ENCODE assay signal across 15 cellular contexts in the genomic region with DNA sequence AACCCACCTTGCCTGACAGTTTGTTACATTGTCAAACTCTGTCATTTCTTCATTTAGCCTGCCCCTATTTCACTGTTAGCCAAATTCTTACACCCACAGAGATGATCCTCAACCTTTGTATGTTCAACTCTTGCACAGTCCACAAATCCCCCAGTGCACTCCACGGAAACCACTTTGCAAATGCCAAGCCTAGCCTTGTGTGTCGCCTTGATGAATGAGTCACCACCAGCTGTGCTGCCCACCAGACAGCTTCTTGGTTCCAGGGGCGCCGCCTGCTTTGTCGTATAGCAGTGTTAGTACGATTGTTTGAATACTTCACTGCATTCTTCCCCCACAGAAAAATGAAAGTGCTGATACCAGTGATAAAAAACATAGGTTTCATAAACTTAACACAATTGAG.
A peak's percentile ranks its signal among the peaks of the same experiment; 100 is the strongest.
DNase-seq lines count a peak whose midpoint lies in the region; ATAC-seq and TF ChIP-seq lines count a peak whose summit lies in the region.
"Had no signal": no experiment of that assay in that cellular context is flagged by ENCODE, and none has a peak within 500 bp of the region (broad histone marks: within the 10 kb centered on the region; RNA-seq: fewer than 3 reads in every experiment).

No MANE protein-coding gene starts in this region.

- ATAC-seq in RWPE2 (ENCODE audit: low read depth) = no peak
- ATAC-seq: stimulated activated naive CD8-positive, alpha-beta T cell treated with anti-CD3 and anti-CD28 coated beads, Interleukin-15, amount 100 ng/mL, for 72 hours had no signal

- peaks cover 51% of the 10 kb centered on the region for H3K4me1 ChIP-seq in RWPE2 (ENCODE audit: insufficient read depth, poor library complexity, severe bottlenecking)
- peaks cover 25% of the 10 kb centered on the region for H3K4me1 ChIP-seq in fibroblast of lung (ENCODE audit: control insufficient read depth, extremely low read depth, insufficient read depth, low read length)
- H3K4me1 ChIP-seq: ascending aorta, Caco-2 had no signal

- peak; percentile 39 for DNase-seq in GM04503 (ENCODE audit: low read depth)
- no peak for DNase-seq in RWPE2 (ENCODE audit: low spot score)
- peak; percentile 86 to 96 for DNase-seq in fibroblast of lung (ENCODE audit: low read depth in 2 of 2)
- peak; percentile 77 for DNase-seq in skeletal muscle cell (ENCODE audit: low read depth)
- no peak for DNase-seq in stimulated activated CD4-positive, alpha-beta T cell treated with anti-CD3 and anti-CD28 coated beads, Interleukin-15, amount 100 ng/mL, for 24 hours
- no peak for DNase-seq in COR-L47 (lab: John Stamatoyannopoulos, UW)
- DNase-seq in NCI-H510A (lab: John Stamatoyannopoulos, UW) = no peak
- DNase-seq: Caco-2; endodermal cell; NCI-H1092; NCI-H524; stimulated activated naive CD8-positive, alpha-beta T cell treated with anti-CD3 and anti-CD28 coated beads, Interleukin-15, amount 100 ng/mL, for 72 hours; WERI-Rb-1 had no signal

- peak overlapping the region; percentile 78 for H3K4me2 ChIP-seq in fibroblast of lung (ENCODE audit: extremely low read depth, insufficient read depth, low read length)

- TF ChIP-seq CTCF in RWPE2 (IDR thresholded peaks at IDR 0.05; ENCODE audit: poor library complexity, severe bottlenecking) (no peak), fibroblast of lung (conservative IDR thresholded peaks at IDR 0.05 in 1 of 2, IDR thresholded peaks at IDR 0.05 in 1 of 2; ENCODE audit: low read depth in 1 of 2, low read length in 2 of 2) (no peak)

- no peaks in the 10 kb centered on the region for H4K20me1 ChIP-seq in fibroblast of lung (ENCODE audit: control insufficient read depth, extremely low read depth, insufficient read depth, low read length)

- no peaks in the 10 kb centered on the region for H3K79me2 ChIP-seq in fibroblast of lung (ENCODE audit: control insufficient read depth, insufficient read depth, low read length)

- H3K36me3 ChIP-seq in RWPE2 (ENCODE audit: low read depth) (no peaks in the 10 kb centered on the region), fibroblast of lung (ENCODE audit: control insufficient read depth, insufficient read depth, low read length) (no peaks in the 10 kb centered on the region)
- H3K36me3 ChIP-seq: ascending aorta, WERI-Rb-1 had no signal

- no peak overlapping the region for H3K9ac ChIP-seq in fibroblast of lung (ENCODE audit: insufficient read depth, low read length)

- H3K9me3 ChIP-seq in RWPE2 (ENCODE audit: severe bottlenecking) (no peaks in the 10 kb centered on the region), fibroblast of lung (ENCODE audit: control insufficient read depth, insufficient read depth, low read depth, low read length) (no peaks in the 10 kb centered on the region)
- H3K9me3 ChIP-seq: ascending aorta, Caco-2 had no signal

- H2AFZ ChIP-seq in fibroblast of lung (ENCODE audit: low read length) = no peak overlapping the region

- H3K4me3 ChIP-seq in RWPE2 (ENCODE audit: severe bottlenecking) (no peak overlapping the region), fibroblast of lung (replicated peaks in 1 of 4; ENCODE audit: control extremely low read depth in 1 of 4, insufficient read depth in 1 of 4, low read depth in 3 of 4, low read length in 4 of 4) (peak overlapping the region in 2 of 4 experiments; percentile 8 to 28), skeletal muscle cell (ENCODE audit: low read depth, low read length) (no peak overlapping the region)
- H3K4me3 ChIP-seq: ascending aorta had no signal

- H3K27ac ChIP-seq in RWPE2 (ENCODE audit: poor library complexity, severe bottlenecking) = peak overlapping the region; percentile 98
- H3K27ac ChIP-seq in fibroblast of lung (ENCODE audit: insufficient read depth, low read length) = peak overlapping the region; percentile 61
- H3K27ac ChIP-seq: ascending aorta, HL-60, WERI-Rb-1 had no signal

- no peaks in the 10 kb centered on the region for H3K27me3 ChIP-seq in RWPE2 (ENCODE audit: insufficient read depth, poor library complexity, severe bottlenecking)
- H3K27me3 ChIP-seq in fibroblast of lung (ENCODE audit: control insufficient read depth, insufficient read depth, low read length) = no peaks in the 10 kb centered on the region
- H3K27me3 ChIP-seq: ascending aorta had no signal

Comparison
In these comparisons a context has a peak if more than half of its experiments do, and no peak if none do; other contexts are left out.
1. DNase-seq: peak in GM04503 (single experiment), fibroblast of lung (2 of 2) and skeletal muscle cell (single experiment); none in RWPE2 (single experiment), stimulated activated CD4-positive, alpha-beta T cell treated with anti-CD3 and anti-CD28 coated beads, Interleukin-15, amount 100 ng/mL, for 24 hours (single experiment), COR-L47 (single experiment) and NCI-H510A (single experiment).